ENCODE assay signal across 9 cellular contexts in genomic region chr1:16153999-16154673, GRCh38. TPM values are rescaled to one million over a fixed set of nuclear protein-coding genes. Genes with fewer than 3 reads are reported as not detected.
DNase-seq lines count a peak whose midpoint lies in the region; ATAC-seq and TF ChIP-seq lines count a peak whose summit lies in the region.
"Had no signal": no experiment of that assay in that cellular context is flagged by ENCODE, and none has a peak within 500 bp of the region (broad histone marks: within the 10 kb centered on the region; RNA-seq: fewer than 3 reads in every experiment).

No MANE protein-coding gene starts in this region.

- H3K4me3 ChIP-seq in right atrium auricular region (peak overlapping the region; percentile 72 to 94), muscle layer of colon (ENCODE audit: low read depth in 1 of 2, low read length in 2 of 2) (peak overlapping the region; percentile 60 to 74), uterus (peak overlapping the region; percentile 59 to 82)

- DNase-seq in right atrium auricular region (ENCODE audit: low spot score) (no peak), left cardiac atrium (no peak), ecto neural progenitor cell (ENCODE audit: low spot score) (peak; percentile 66), uterus (no peak), T-helper 9 cell (no peak), NCI-H510A treated with DMSO at 0.1 percent for 48 hours (lab: John Stamatoyannopoulos, UW) (no peak), pons (ENCODE audit: low spot score) (no peak)
- DNase-seq: NCI-H1417 treated with DMSO at 0.1 percent for 48 hours had no signal

- H3K36me3 ChIP-seq in right atrium auricular region (peaks cover 15% of the 10 kb centered on the region), muscle layer of colon (ENCODE audit: insufficient read depth, low read length) (no peaks in the 10 kb centered on the region), uterus (no peaks in the 10 kb centered on the region)

- intact Hi-C loops in left cardiac atrium (cut with DNase I), result loop anchor here in 1 of 2 donors (2.0 kb wide), 1 partner anchor 71 kb away; no protein-coding TSS in a partner anchor
- intact Hi-C loops in uterus (cut with DNase I; ENCODE audit: low total_unique reads), result no loop called here

- H3K4me1 ChIP-seq in right atrium auricular region, result peaks cover 0 to 66% of the 10 kb centered on the region in 2 donors
- H3K4me1 ChIP-seq in muscle layer of colon (ENCODE audit: insufficient read depth, low read length), result peaks cover 31% of the 10 kb centered on the region
- H3K4me1 ChIP-seq in uterus, result peaks cover 0 to 11% of the 10 kb centered on the region in 2 donors

- TF ChIP-seq CTCF in right atrium auricular region (IDR thresholded peaks at IDR 0.05) (no peak), uterus (IDR thresholded peaks at IDR 0.05) (no peak)

- H3K9me3 ChIP-seq in right atrium auricular region (no peaks in the 10 kb centered on the region), muscle layer of colon (ENCODE audit: low read length) (no peaks in the 10 kb centered on the region), uterus (no peaks in the 10 kb centered on the region)

- H3K27ac ChIP-seq in right atrium auricular region (peak overlapping the region; percentile 93 to 96), muscle layer of colon (ENCODE audit: low read depth, low read length) (no peak overlapping the region), uterus (peak overlapping the region; percentile 92 to 98)

- ATAC-seq in left cardiac atrium, result no peak

- H3K9ac ChIP-seq in muscle layer of colon (ENCODE audit: low read length), result no peak overlapping the region

- no peaks in the 10 kb centered on the region for H3K27me3 ChIP-seq in right atrium auricular region
- no peaks in the 10 kb centered on the region for H3K27me3 ChIP-seq in muscle layer of colon (ENCODE audit: control insufficient read depth in 1 of 2, insufficient read depth in 2 of 2, low read length in 2 of 2)
- H3K27me3 ChIP-seq in uterus, result no peaks in the 10 kb centered on the region

- no peak for TF ChIP-seq POLR2A in uterus (IDR thresholded peaks at IDR 0.05)

RNA-seq across cellular contexts. Expression of gene EPHA2, which starts 1.7 kb away (rescaled TPM):
- total RNA-seq in right atrium auricular region (10 to 100 TPM; 17.5 to 43.5 TPM), left cardiac atrium (10 to 100 TPM in 1 of 2 donors, 1 to 10 TPM in 1; 8.1 to 24.1 TPM), uterus (10 to 100 TPM in 2 of 4 donors, 1 to 10 TPM in 2; 2.4 to 32.9 (median 16.3) TPM)

RNA-seq across cellular contexts. Expression of gene ARHGEF19, which starts 58.3 kb away (rescaled TPM):
- total RNA-seq in right atrium auricular region, result 1 to 10 TPM; 1.5 to 4.8 TPM
- 1 to 10 TPM; 2.1 to 4.7 TPM for total RNA-seq in left cardiac atrium
- 10 to 100 TPM in 2 of 4 donors, 1 to 10 TPM in 2; 3.6 to 26.8 (median 12.2) TPM for total RNA-seq in uterus
